In genomic region chr12:12278899-12279298, GRCh38 we compare ENCODE assay signal across 2 cellular contexts.
TF ChIP-seq lines count a peak whose summit lies in the region.

No MANE protein-coding gene starts in this region.

TF ChIP-seq in IMR-90, 13 proteins besides CTCF, POLR2A, EP300 and RAD21:
- no peak for TF ChIP-seq MAFK (IDR thresholded peaks at IDR 0.05; ENCODE audit: low read depth, low read length)
- TF ChIP-seq, protein P1, sequence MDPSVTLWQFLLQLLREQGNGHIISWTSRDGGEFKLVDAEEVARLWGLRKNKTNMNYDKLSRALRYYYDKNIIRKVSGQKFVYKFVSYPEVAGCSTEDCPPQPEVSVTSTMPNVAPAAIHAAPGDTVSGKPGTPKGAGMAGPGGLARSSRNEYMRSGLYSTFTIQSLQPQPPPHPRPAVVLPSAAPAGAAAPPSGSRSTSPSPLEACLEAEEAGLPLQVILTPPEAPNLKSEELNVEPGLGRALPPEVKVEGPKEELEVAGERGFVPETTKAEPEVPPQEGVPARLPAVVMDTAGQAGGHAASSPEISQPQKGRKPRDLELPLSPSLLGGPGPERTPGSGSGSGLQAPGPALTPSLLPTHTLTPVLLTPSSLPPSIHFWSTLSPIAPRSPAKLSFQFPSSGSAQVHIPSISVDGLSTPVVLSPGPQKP (IDR thresholded peaks at IDR 0.05; ENCODE audit: borderline replicate concordance, low read depth, low read length), result no peak
- TF ChIP-seq MXI1 (IDR thresholded peaks at IDR 0.05; ENCODE audit: borderline replicate concordance, low read depth, low read length), result no peak
- no peak for TF ChIP-seq NFE2L2 (IDR thresholded peaks at IDR 0.05; ENCODE audit: low read depth, low read length)

TF ChIP-seq in HepG2, 621 proteins besides CTCF, POLR2A, EP300 and RAD21:
- TF ChIP-seq TCF12 (IDR thresholded peaks at IDR 0.05) (no peak), TCF12 (CRISPR knock-in tag; IDR thresholded peaks at IDR 0.05) (no peak), BORCS8-MEF2B (CRISPR knock-in tag; IDR thresholded peaks at IDR 0.05) (no peak), ONECUT2 (CRISPR knock-in tag; IDR thresholded peaks at IDR 0.05) (no peak), ZNF577 (CRISPR knock-in tag; IDR thresholded peaks at IDR 0.05; ENCODE audit: borderline replicate concordance, low read depth) (no peak), ZNF644 (CRISPR knock-in tag; IDR thresholded peaks at IDR 0.05; ENCODE audit: low read depth) (no peak), JUN (CRISPR knock-in tag; IDR thresholded peaks at IDR 0.05) (no peak), ZNF33B (CRISPR knock-in tag; IDR thresholded peaks at IDR 0.05) (no peak)
